ENCODE assay signal across 8 cellular contexts in genomic region chrX:989959-990510, GRCh38.
DNase-seq lines count a peak whose midpoint lies in the region; ATAC-seq lines count a peak whose summit lies in the region.

No MANE protein-coding gene starts in this region.

- ATAC-seq in GM18508 (IDR thresholded peaks at IDR 0.05; ENCODE audit: insufficient read depth, unreplicated experiment) (peak; percentile 97), HG02970 (IDR thresholded peaks at IDR 0.05; ENCODE audit: low FRiP score, unreplicated experiment) (peak; percentile 68)

- peak; percentile 87 for DNase-seq in RPMI7951 (ENCODE audit: low read depth)
- DNase-seq in anterior cingulate cortex (lab: John Stamatoyannopoulos, UW): peak in 49 of 58 donors; percentile 1 to 95 (median 74)
- DNase-seq in hypothalamus (lab: John Stamatoyannopoulos, UW): peak in 37 of 51 donors; percentile 5 to 95 (median 69)
- DNase-seq in stimulated activated CD4-positive, alpha-beta T cell treated with anti-CD3 and anti-CD28 coated beads, Interleukin-12 subunit alpha, Interleukin-12 subunit beta, amount 100 ng/mL, for 4 hours: peak; percentile 4
- no peak for DNase-seq in GDM1 (lab: John Stamatoyannopoulos, UW)
- no peak for DNase-seq in cortex of kidney (lab: John Stamatoyannopoulos, UW)

Comparison
In these comparisons a context has a peak if more than half of its experiments do, and no peak if none do; other contexts are left out.
1. DNase-seq: peak in RPMI7951 (single experiment), anterior cingulate cortex (49 of 58), hypothalamus (37 of 51) and stimulated activated CD4-positive, alpha-beta T cell treated with anti-CD3 and anti-CD28 coated beads, Interleukin-12 subunit alpha, Interleukin-12 subunit beta, amount 100 ng/mL, for 4 hours (single experiment); none in GDM1 (single experiment) and cortex of kidney (single experiment).